ENCODE assay signal across 23 cellular contexts in the genomic region with DNA sequence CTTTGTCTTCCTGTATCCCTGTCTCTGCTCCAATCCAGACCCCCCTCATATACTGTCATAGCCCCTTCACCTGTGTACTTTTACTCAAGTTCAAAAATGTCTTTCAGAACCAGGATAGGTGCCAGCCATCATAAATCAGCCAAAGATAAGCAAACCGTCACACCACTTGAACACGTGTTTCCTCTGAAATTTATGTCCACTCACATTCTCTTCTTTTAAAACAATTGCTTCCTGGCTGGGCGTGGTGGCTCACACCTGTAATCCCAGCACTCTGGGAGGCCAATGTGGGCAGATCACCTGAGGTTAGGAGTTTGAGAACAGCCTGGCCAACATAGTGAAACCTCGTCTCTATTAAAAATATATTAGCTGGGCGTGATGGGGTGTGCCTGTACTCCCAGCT.
DNase-seq lines count a peak whose midpoint lies in the region; ATAC-seq, FAIRE-seq and TF ChIP-seq lines count a peak whose summit lies in the region.
"Had no signal": no experiment of that assay in that cellular context is flagged by ENCODE, and none has a peak within 500 bp of the region (broad histone marks: within the 10 kb centered on the region; RNA-seq: fewer than 3 reads in every experiment).

No MANE protein-coding gene starts in this region.

- H3K23ac ChIP-seq in trophoblast cell (ENCODE audit: low read length), result no peak overlapping the region

- DNase-seq in GM23338 (ENCODE audit: low spot score) (no peak), RWPE2 (ENCODE audit: low spot score) (no peak), epithelial cell of prostate (ENCODE audit: low read depth, low spot score) (no peak), trophoblast cell (no peak), brain microvascular endothelial cell (no peak), MG63 (no peak), HTR-8/SVneo (ENCODE audit: insufficient read length, low spot score) (no peak)
- DNase-seq: CD8-positive, alpha-beta memory T cell; DMS53; GDM1; H7; MM.1S; NCI-H1048; NCI-H1417 treated with DMSO at 0.1 percent for 48 hours; NCI-H187; NCI-H446; NCI-H526 treated with DMSO at 0.1 percent for 48 hours; OCI-M1; SHP77 had no signal

- H3K4me2 ChIP-seq in GM23338 (peak overlapping the region; percentile 63; the same call in 1 of the 2 replicates), trophoblast cell (ENCODE audit: low read length) (no peak overlapping the region)

- H4K8ac ChIP-seq in trophoblast cell (ENCODE audit: low read depth, low read length), result no peak overlapping the region

- H3K9me2 ChIP-seq in GM23338 (ENCODE audit: insufficient read depth), result peaks cover 1% of the 10 kb centered on the region; the same call in 1 of the 2 replicates

- H3K14ac ChIP-seq in trophoblast cell (ENCODE audit: low read length), result no peak overlapping the region

- H3K18ac ChIP-seq in trophoblast cell (ENCODE audit: low read length), result no peak overlapping the region

- H3K36me3 Mint-ChIP-seq in GM23338 (ENCODE audit: low read depth), result peaks cover 39% of the 10 kb centered on the region

- H2BK120ac ChIP-seq in trophoblast cell (ENCODE audit: insufficient read depth, low read length, poor library complexity), result no peak overlapping the region

- H3K9me3 ChIP-seq in RWPE2 (ENCODE audit: severe bottlenecking) (no peaks in the 10 kb centered on the region), trophoblast cell (ENCODE audit: insufficient read depth, low read depth, low read length) (peaks cover 2% of the 10 kb centered on the region), MG63 (no peaks in the 10 kb centered on the region; the same call in 1 of the 2 replicates)

- H3K27me3 Mint-ChIP-seq in GM23338 (ENCODE audit: insufficient read depth, low read depth, poor library complexity), result peaks cover 14% of the 10 kb centered on the region

- FAIRE-seq in HTR-8/SVneo (lab: Jason Lieb, UNC), result no peak
- FAIRE-seq: D721Med, GM19239 had no signal

- H3K36me3 ChIP-seq in GM23338 (ENCODE audit: insufficient read depth) (peaks cover 3% of the 10 kb centered on the region; the same call in 1 of the 2 replicates), RWPE2 (ENCODE audit: low read depth) (peaks cover 42% of the 10 kb centered on the region), trophoblast cell (ENCODE audit: control insufficient read depth in 1 of 2, insufficient read depth in 2 of 2, low read length in 2 of 2) (peaks cover 5 to 11% of the 10 kb centered on the region in 2 experiments), brain microvascular endothelial cell (replicated peaks) (peaks cover 9% of the 10 kb centered on the region), MG63 (peaks cover 4% of the 10 kb centered on the region)

- no peak for TF ChIP-seq CTCF in GM23338 (conservative IDR thresholded peaks at IDR 0.05; ENCODE audit: low read depth in 2 of 2)
- TF ChIP-seq CTCF in RWPE2 (IDR thresholded peaks at IDR 0.05; ENCODE audit: poor library complexity, severe bottlenecking), result no peak
- TF ChIP-seq CTCF in brain microvascular endothelial cell (IDR thresholded peaks at IDR 0.05; ENCODE audit: low read depth, low read length, missing control alignments), result no peak

- no peak overlapping the region for H2AK5ac ChIP-seq in trophoblast cell (ENCODE audit: low read length)

- no peak overlapping the region for H2BK5ac ChIP-seq in trophoblast cell (ENCODE audit: low read depth, low read length, poor library complexity)

- no peaks in the 10 kb centered on the region for H3K79me1 ChIP-seq in trophoblast cell (ENCODE audit: low read length)

- H2AFZ ChIP-seq in GM23338 (no peak overlapping the region), trophoblast cell (ENCODE audit: insufficient read depth, low read length, poor library complexity) (no peak overlapping the region)

- H3K79me2 ChIP-seq in GM23338 (replicated peaks; ENCODE audit: insufficient read depth) (peaks cover 97% of the 10 kb centered on the region), trophoblast cell (ENCODE audit: control insufficient read depth, insufficient read depth, low read length, poor library complexity) (peaks cover 7% of the 10 kb centered on the region)

- H3K4me1 ChIP-seq in GM23338 (ENCODE audit: insufficient read depth) (peaks cover 66% of the 10 kb centered on the region), RWPE2 (ENCODE audit: insufficient read depth, poor library complexity, severe bottlenecking) (peaks cover 43% of the 10 kb centered on the region), trophoblast cell (ENCODE audit: control insufficient read depth in 1 of 2, insufficient read depth in 2 of 2, low read length in 2 of 2) (peaks cover 3 to 4% of the 10 kb centered on the region in 2 experiments)

- H3K9me3 Mint-ChIP-seq in GM23338, result peaks cover 13% of the 10 kb centered on the region

- H3K27ac ChIP-seq in GM23338 (ENCODE audit: low read depth), result peak overlapping the region; percentile 82
- H3K27ac ChIP-seq in RWPE2 (ENCODE audit: poor library complexity, severe bottlenecking), result peak overlapping the region; percentile 27
- H3K27ac ChIP-seq in epithelial cell of prostate, result peak overlapping the region; percentile 90
- no peak overlapping the region for H3K27ac ChIP-seq in trophoblast cell (ENCODE audit: low read depth, low read length)
- H3K27ac ChIP-seq in brain microvascular endothelial cell, result no peak overlapping the region
- H3K27ac ChIP-seq: C4-2B had no signal

- no peak for ATAC-seq in GM23338
- ATAC-seq in RWPE2 (ENCODE audit: low read depth), result no peak
- no peak for ATAC-seq in HG03159 (IDR thresholded peaks at IDR 0.05; ENCODE audit: unreplicated experiment)

- H3K27me3 ChIP-seq in GM23338 (ENCODE audit: insufficient read depth), result no peaks in the 10 kb centered on the region
- no peaks in the 10 kb centered on the region for H3K27me3 ChIP-seq in RWPE2 (ENCODE audit: insufficient read depth, poor library complexity, severe bottlenecking)
- H3K27me3 ChIP-seq in trophoblast cell (ENCODE audit: insufficient read depth, low read length), result no peaks in the 10 kb centered on the region
- no peaks in the 10 kb centered on the region for H3K27me3 ChIP-seq in brain microvascular endothelial cell (replicated peaks)
- H3K27me3 ChIP-seq in MG63, result no peaks in the 10 kb centered on the region

- H3K9ac ChIP-seq in trophoblast cell (ENCODE audit: low read length), result no peak overlapping the region

- no peak overlapping the region for H4K91ac ChIP-seq in trophoblast cell (ENCODE audit: low read depth, low read length)

- H3K4me3 ChIP-seq in GM23338, result no peak overlapping the region
- no peak overlapping the region for H3K4me3 ChIP-seq in RWPE2 (ENCODE audit: severe bottlenecking)
- no peak overlapping the region for H3K4me3 ChIP-seq in trophoblast cell (ENCODE audit: low read depth, low read length)
- H3K4me3 ChIP-seq in brain microvascular endothelial cell (ENCODE audit: low read depth, low read length), result no peak overlapping the region
- H3K4me3 ChIP-seq in MG63, result no peak overlapping the region

- H4K12ac ChIP-seq in trophoblast cell (ENCODE audit: low read depth, low read length), result no peak overlapping the region

- in situ Hi-C loops in brain microvascular endothelial cell (cut with HindIII; ENCODE audit: low pct_ligation_motif_present, low sequenced_read_pairs), result no loop called here

- no peak overlapping the region for H3K4me3 Mint-ChIP-seq in GM23338
- H3K4me3 Mint-ChIP-seq: CD8-positive, alpha-beta memory T cell had no signal

- H2BK12ac ChIP-seq in trophoblast cell (ENCODE audit: low read length), result no peak overlapping the region

- H3K4me1 Mint-ChIP-seq in GM23338, result peaks cover 65% of the 10 kb centered on the region
- H3K4me1 Mint-ChIP-seq: CD8-positive, alpha-beta memory T cell had no signal

- peak overlapping the region; percentile 75 for H3K4ac ChIP-seq in trophoblast cell (ENCODE audit: low read depth, low read length)

- H3F3A ChIP-seq in GM23338 (replicated peaks; ENCODE audit: low read depth), result peaks cover 6% of the 10 kb centered on the region; the same call in 1 of the 2 replicates

- H4K20me1 ChIP-seq in GM23338 (replicated peaks; ENCODE audit: insufficient read depth), result peaks cover 4% of the 10 kb centered on the region

- no CpG with 5 or more reads among the region's 5 CpGs for WGBS in trophoblast cell (ENCODE audit: extremely low coverage, insufficient coverage, insufficient read length)

- no peak overlapping the region for H3K27ac Mint-ChIP-seq in GM23338
- H3K27ac Mint-ChIP-seq: CD8-positive, alpha-beta memory T cell had no signal

TF ChIP-seq in GM23338, 12 proteins besides CTCF, POLR2A, EP300 and RAD21 (continues in another document):
- TF ChIP-seq POLR2AphosphoS5 (IDR thresholded peaks at IDR 0.05; ENCODE audit: low read depth) (no peak), CREB1 (CRISPR knock-in tag; IDR thresholded peaks at IDR 0.05; ENCODE audit: low read depth) (no peak), ZNF114 (CRISPR knock-in tag; IDR thresholded peaks at IDR 0.05) (no peak), EZH2phosphoT487 (IDR thresholded peaks at IDR 0.05; ENCODE audit: unreplicated experiment) (no peak), JUNB (IDR thresholded peaks at IDR 0.05; ENCODE audit: unreplicated experiment) (no peak), ZNF331 (CRISPR knock-in tag; IDR thresholded peaks at IDR 0.05; ENCODE audit: low read depth) (no peak)
- TF ChIP-seq, protein P1, sequence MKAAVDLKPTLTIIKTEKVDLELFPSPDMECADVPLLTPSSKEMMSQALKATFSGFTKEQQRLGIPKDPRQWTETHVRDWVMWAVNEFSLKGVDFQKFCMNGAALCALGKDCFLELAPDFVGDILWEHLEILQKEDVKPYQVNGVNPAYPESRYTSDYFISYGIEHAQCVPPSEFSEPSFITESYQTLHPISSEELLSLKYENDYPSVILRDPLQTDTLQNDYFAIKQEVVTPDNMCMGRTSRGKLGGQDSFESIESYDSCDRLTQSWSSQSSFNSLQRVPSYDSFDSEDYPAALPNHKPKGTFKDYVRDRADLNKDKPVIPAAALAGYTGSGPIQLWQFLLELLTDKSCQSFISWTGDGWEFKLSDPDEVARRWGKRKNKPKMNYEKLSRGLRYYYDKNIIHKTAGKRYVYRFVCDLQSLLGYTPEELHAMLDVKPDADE (IDR thresholded peaks at IDR 0.05), result no peak

Comparison
In these comparisons a context has a peak if more than half of its experiments do, and no peak if none do; other contexts are left out.
1. H3K27ac ChIP-seq: peak in GM23338 (single experiment), RWPE2 (single experiment) and epithelial cell of prostate (single experiment); none in trophoblast cell (single experiment) and brain microvascular endothelial cell (single experiment).